In the genomic region with DNA sequence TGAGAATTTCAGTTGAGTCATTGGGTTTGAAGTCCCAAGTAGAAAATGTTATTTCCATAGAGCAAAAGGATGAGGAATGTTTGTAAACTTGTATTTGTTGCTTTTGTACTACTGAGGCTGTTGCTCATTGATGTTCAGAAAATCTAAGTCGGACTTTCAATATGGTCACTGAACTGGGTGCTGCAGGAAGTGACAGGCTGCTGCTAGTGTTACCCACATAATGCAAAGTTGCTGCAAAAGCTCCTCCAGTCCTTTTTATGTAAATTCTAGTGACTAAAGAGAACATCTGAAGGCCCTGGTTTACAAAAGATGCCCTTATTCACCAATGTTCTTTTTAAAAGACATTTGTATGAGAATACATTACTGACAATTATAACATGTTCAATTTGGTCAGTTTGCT, we compare ENCODE assay signal across 1 cellular context.
TF ChIP-seq lines count a peak whose summit lies in the region.

No MANE protein-coding gene starts in this region.

TF ChIP-seq in GM23338, 12 proteins besides CTCF, POLR2A, EP300 and RAD21 (continued from another document):
- TF ChIP-seq, protein P1, sequence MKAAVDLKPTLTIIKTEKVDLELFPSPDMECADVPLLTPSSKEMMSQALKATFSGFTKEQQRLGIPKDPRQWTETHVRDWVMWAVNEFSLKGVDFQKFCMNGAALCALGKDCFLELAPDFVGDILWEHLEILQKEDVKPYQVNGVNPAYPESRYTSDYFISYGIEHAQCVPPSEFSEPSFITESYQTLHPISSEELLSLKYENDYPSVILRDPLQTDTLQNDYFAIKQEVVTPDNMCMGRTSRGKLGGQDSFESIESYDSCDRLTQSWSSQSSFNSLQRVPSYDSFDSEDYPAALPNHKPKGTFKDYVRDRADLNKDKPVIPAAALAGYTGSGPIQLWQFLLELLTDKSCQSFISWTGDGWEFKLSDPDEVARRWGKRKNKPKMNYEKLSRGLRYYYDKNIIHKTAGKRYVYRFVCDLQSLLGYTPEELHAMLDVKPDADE (IDR thresholded peaks at IDR 0.05) = no peak
- TF ChIP-seq CREB1 (CRISPR knock-in tag; IDR thresholded peaks at IDR 0.05; ENCODE audit: low read depth) (no peak), EZH2 (IDR thresholded peaks at IDR 0.05; ENCODE audit: low read depth, unreplicated experiment) (no peak), ZNF331 (CRISPR knock-in tag; IDR thresholded peaks at IDR 0.05; ENCODE audit: low read depth) (no peak)
- TF ChIP-seq, protein P2, sequence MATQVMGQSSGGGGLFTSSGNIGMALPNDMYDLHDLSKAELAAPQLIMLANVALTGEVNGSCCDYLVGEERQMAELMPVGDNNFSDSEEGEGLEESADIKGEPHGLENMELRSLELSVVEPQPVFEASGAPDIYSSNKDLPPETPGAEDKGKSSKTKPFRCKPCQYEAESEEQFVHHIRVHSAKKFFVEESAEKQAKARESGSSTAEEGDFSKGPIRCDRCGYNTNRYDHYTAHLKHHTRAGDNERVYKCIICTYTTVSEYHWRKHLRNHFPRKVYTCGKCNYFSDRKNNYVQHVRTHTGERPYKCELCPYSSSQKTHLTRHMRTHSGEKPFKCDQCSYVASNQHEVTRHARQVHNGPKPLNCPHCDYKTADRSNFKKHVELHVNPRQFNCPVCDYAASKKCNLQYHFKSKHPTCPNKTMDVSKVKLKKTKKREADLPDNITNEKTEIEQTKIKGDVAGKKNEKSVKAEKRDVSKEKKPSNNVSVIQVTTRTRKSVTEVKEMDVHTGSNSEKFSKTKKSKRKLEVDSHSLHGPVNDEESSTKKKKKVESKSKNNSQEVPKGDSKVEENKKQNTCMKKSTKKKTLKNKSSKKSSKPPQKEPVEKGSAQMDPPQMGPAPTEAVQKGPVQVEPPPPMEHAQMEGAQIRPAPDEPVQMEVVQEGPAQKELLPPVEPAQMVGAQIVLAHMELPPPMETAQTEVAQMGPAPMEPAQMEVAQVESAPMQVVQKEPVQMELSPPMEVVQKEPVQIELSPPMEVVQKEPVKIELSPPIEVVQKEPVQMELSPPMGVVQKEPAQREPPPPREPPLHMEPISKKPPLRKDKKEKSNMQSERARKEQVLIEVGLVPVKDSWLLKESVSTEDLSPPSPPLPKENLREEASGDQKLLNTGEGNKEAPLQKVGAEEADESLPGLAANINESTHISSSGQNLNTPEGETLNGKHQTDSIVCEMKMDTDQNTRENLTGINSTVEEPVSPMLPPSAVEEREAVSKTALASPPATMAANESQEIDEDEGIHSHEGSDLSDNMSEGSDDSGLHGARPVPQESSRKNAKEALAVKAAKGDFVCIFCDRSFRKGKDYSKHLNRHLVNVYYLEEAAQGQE (IDR thresholded peaks at IDR 0.05; ENCODE audit: unreplicated experiment) = no peak
- TF ChIP-seq, protein P3, sequence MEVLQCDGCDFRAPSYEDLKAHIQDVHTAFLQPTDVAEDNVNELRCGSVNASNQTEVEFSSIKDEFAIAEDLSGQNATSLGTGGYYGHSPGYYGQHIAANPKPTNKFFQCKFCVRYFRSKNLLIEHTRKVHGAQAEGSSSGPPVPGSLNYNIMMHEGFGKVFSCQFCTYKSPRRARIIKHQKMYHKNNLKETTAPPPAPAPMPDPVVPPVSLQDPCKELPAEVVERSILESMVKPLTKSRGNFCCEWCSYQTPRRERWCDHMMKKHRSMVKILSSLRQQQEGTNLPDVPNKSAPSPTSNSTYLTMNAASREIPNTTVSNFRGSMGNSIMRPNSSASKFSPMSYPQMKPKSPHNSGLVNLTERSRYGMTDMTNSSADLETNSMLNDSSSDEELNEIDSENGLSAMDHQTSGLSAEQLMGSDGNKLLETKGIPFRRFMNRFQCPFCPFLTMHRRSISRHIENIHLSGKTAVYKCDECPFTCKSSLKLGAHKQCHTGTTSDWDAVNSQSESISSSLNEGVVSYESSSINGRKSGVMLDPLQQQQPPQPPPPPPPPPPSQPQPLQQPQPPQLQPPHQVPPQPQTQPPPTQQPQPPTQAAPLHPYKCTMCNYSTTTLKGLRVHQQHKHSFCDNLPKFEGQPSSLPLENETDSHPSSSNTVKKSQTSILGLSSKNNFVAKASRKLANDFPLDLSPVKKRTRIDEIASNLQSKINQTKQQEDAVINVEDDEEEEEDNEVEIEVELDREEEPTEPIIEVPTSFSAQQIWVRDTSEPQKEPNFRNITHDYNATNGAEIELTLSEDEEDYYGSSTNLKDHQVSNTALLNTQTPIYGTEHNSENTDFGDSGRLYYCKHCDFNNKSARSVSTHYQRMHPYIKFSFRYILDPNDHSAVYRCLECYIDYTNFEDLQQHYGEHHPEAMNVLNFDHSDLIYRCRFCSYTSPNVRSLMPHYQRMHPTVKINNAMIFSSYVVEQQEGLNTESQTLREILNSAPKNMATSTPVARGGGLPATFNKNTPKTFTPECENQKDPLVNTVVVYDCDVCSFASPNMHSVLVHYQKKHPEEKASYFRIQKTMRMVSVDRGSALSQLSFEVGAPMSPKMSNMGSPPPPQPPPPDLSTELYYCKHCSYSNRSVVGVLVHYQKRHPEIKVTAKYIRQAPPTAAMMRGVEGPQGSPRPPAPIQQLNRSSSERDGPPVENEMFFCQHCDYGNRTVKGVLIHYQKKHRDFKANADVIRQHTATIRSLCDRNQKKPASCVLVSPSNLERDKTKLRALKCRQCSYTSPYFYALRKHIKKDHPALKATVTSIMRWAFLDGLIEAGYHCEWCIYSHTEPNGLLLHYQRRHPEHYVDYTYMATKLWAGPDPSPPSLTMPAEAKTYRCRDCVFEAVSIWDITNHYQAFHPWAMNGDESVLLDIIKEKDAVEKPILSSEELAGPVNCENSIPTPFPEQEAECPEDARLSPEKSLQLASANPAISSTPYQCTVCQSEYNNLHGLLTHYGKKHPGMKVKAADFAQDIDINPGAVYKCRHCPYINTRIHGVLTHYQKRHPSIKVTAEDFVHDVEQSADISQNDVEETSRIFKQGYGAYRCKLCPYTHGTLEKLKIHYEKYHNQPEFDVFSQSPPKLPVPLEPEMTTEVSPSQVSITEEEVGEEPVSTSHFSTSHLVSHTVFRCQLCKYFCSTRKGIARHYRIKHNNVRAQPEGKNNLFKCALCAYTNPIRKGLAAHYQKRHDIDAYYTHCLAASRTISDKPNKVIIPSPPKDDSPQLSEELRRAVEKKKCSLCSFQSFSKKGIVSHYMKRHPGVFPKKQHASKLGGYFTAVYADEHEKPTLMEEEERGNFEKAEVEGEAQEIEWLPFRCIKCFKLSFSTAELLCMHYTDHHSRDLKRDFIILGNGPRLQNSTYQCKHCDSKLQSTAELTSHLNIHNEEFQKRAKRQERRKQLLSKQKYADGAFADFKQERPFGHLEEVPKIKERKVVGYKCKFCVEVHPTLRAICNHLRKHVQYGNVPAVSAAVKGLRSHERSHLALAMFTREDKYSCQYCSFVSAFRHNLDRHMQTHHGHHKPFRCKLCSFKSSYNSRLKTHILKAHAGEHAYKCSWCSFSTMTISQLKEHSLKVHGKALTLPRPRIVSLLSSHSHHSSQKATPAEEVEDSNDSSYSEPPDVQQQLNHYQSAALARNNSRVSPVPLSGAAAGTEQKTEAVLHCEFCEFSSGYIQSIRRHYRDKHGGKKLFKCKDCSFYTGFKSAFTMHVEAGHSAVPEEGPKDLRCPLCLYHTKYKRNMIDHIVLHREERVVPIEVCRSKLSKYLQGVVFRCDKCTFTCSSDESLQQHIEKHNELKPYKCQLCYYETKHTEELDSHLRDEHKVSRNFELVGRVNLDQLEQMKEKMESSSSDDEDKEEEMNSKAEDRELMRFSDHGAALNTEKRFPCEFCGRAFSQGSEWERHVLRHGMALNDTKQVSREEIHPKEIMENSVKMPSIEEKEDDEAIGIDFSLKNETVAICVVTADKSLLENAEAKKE (CRISPR knock-in tag; IDR thresholded peaks at IDR 0.05) = no peak
